In the genomic region with DNA sequence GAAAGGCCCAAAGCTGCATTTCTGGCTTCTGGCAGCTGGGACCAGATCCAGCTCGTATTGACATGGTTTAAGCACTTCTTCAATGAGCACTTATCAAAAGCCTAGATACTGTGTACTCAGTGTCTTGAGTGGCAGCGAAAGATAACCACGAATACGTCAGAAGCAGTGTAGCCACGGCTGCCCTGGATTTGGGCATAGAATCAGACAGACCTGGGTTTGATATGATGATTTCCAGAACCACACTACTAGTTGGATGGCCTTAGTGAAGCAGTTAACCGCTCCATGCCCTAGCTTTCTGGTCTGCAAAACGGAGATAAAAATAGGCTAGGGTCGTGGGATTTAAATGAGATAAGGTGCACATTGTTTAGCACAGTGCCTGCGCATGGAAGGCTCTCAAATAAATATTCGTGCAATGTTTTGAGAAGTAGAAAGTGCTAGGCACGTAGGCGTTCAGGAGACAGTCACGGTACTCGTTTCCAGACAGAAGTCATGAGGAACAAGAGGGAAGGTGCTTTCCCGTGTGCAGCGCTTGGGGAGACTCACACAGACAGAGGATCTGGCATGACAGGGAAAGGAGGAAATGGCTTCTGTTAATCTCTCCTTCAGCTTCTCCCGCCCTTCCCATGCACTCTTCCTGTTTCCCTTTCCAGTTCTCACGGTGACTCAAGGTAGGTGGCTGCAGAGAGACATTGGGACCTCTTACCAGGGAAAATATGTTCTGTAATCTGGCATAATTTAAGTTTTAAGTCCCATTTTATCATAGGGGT, we compare ENCODE assay signal across 1 cellular context.
TF ChIP-seq lines count a peak whose summit lies in the region.

No MANE protein-coding gene starts in this region.

TF ChIP-seq in IMR-90, 13 proteins besides CTCF, POLR2A, EP300 and RAD21 (continued from another document):
- TF ChIP-seq MXI1 (IDR thresholded peaks at IDR 0.05; ENCODE audit: borderline replicate concordance, low read depth, low read length) (no peak), NFE2L2 (IDR thresholded peaks at IDR 0.05; ENCODE audit: low read depth, low read length) (no peak), CEBPB (IDR thresholded peaks at IDR 0.05; ENCODE audit: low read depth, low read length) (no peak), CHD1 (IDR thresholded peaks at IDR 0.05; ENCODE audit: low read depth, low read length) (no peak), BHLHE40 (IDR thresholded peaks at IDR 0.05; ENCODE audit: low read depth, low read length) (no peak; the same call in 1 of the 2 replicates), RCOR1 (IDR thresholded peaks at IDR 0.05; ENCODE audit: insufficient replicate concordance, low read length) (no peak), SMC3 (IDR thresholded peaks at IDR 0.05; ENCODE audit: low read depth, low read length) (no peak)
